ENCODE assay signal across 9 cellular contexts in genomic region chr11:112128483-112129121, GRCh38. TPM values are rescaled to one million over a fixed set of nuclear protein-coding genes. Genes with fewer than 3 reads are reported as not detected.
A peak's percentile ranks its signal among the peaks of the same experiment; 100 is the strongest.
DNase-seq lines count a peak whose midpoint lies in the region; ATAC-seq, FAIRE-seq and TF ChIP-seq lines count a peak whose summit lies in the region.
"Had no signal": no experiment of that assay in that cellular context is flagged by ENCODE, and none has a peak within 500 bp of the region (broad histone marks: within the 10 kb centered on the region; RNA-seq: fewer than 3 reads in every experiment).

No MANE protein-coding gene starts in this region.

- POLR2A ChIA-PET in A549 (lab: Yijun Ruan, JAX) = interaction anchor here (0.8 to 0.9 kb wide), 2 partner anchors 25 to 31 kb away, joined by 3 read pairs; no protein-coding TSS in a partner anchor
- POLR2A ChIA-PET in naive thymus-derived CD4-positive, alpha-beta T cell (lab: Charles Lee) = no interaction called here

- H3K27ac ChIP-seq in A549 = peak overlapping the region; percentile 62 to 69
- peak overlapping the region; percentile 51 for H3K27ac ChIP-seq in keratinocyte (ENCODE audit: control insufficient read depth, insufficient read depth, low read length)
- H3K27ac ChIP-seq in naive thymus-derived CD4-positive, alpha-beta T cell (ENCODE audit: low read depth, low read length) = no peak overlapping the region

- H3K27me3 Mint-ChIP-seq in naive thymus-derived CD4-positive, alpha-beta T cell = no peaks in the 10 kb centered on the region
- H3K27me3 Mint-ChIP-seq: central memory CD8-positive, alpha-beta T cell had no signal

- peaks cover 3% of the 10 kb centered on the region for H3K9me1 ChIP-seq in keratinocyte (ENCODE audit: control insufficient read depth, extremely low read depth, insufficient read depth, low read length)

- intact Hi-C loops in naive thymus-derived CD4-positive, alpha-beta T cell (cut with micrococcal nuclease) = no loop called here

- no peaks in the 10 kb centered on the region for H3K79me2 ChIP-seq in keratinocyte (ENCODE audit: control insufficient read depth, insufficient read depth, low read length)

- H3K4me2 ChIP-seq in A549 = peak overlapping the region; percentile 80
- peak overlapping the region; percentile 34 for H3K4me2 ChIP-seq in keratinocyte (ENCODE audit: control insufficient read depth, extremely low read depth, insufficient read depth, low read depth, low read length)

- no peaks in the 10 kb centered on the region for H4K20me1 ChIP-seq in keratinocyte (ENCODE audit: control insufficient read depth, extremely low read depth, insufficient read depth, low read length)

- H3K4me1 Mint-ChIP-seq in naive thymus-derived CD4-positive, alpha-beta T cell = peaks cover 0 to 9% (median 0%) of the 10 kb centered on the region in 7 donors

- H3K36me3 ChIP-seq in keratinocyte (ENCODE audit: control insufficient read depth in 2 of 2, extremely low read depth in 1 of 2, insufficient read depth in 2 of 2, low read length in 2 of 2) = no peaks in the 10 kb centered on the region
- no peaks in the 10 kb centered on the region for H3K36me3 ChIP-seq in naive thymus-derived CD4-positive, alpha-beta T cell (ENCODE audit: control insufficient read depth in 2 of 3, insufficient read depth in 3 of 3, low read length in 3 of 3)

- TF ChIP-seq RAD21 in A549 (conservative IDR thresholded peaks at IDR 0.05 in 1 of 2, IDR thresholded peaks at IDR 0.05 in 1 of 2) = no peak
- no peak for TF ChIP-seq RAD21 in Ishikawa (IDR thresholded peaks at IDR 0.05; ENCODE audit: low read depth)

- WGBS in A549 (ENCODE audit: missing lambda C conversion rate) = 6% methylated on average over 3 of the region's 3 CpGs

- FAIRE-seq in A549 (lab: Jason Lieb, UNC) = peak; percentile 91
- peak; percentile 91 for FAIRE-seq in keratinocyte (lab: Jason Lieb, UNC)

- no peaks in the 10 kb centered on the region for H3K9me3 Mint-ChIP-seq in naive thymus-derived CD4-positive, alpha-beta T cell
- H3K9me3 Mint-ChIP-seq: central memory CD8-positive, alpha-beta T cell had no signal

- no peak for TF ChIP-seq POLR2A in A549 (IDR thresholded peaks at IDR 0.05; ENCODE audit: low read length)

- DNase-seq in A549 (ENCODE audit: low read depth in 1 of 2, low spot score in 1 of 2) = peak; percentile 66 to 76
- peak; percentile 18 for DNase-seq in T1000 (lab: John Stamatoyannopoulos, UW)
- DNase-seq in keratinocyte (ENCODE audit: low read depth, low spot score) = peak; percentile 38
- no peak for DNase-seq in NCI-H1930 (lab: John Stamatoyannopoulos, UW)
- DNase-seq in naive thymus-derived CD4-positive, alpha-beta T cell = no peak
- DNase-seq in GM19240 (ENCODE audit: insufficient read length, low spot score) = no peak

- TF ChIP-seq EP300 in A549 (IDR thresholded peaks at IDR 0.05) (no peak), Ishikawa (IDR thresholded peaks at IDR 0.05; ENCODE audit: borderline replicate concordance) (no peak)

- CTCF ChIA-PET in A549 (lab: Yijun Ruan, JAX) = interaction anchor here (1.0 to 5.7 kb wide), 3 partner anchors 15 to 47 kb away, joined by 5 to 18 read pairs (median 7); partner anchors contain the start of gene BCO2
- CTCF ChIA-PET in naive thymus-derived CD4-positive, alpha-beta T cell (lab: Charles Lee) = interaction anchor here (1.3 kb wide), 1 partner anchor 19 kb away, joined by 5 read pairs; no protein-coding TSS in a partner anchor

- no peak overlapping the region for H3K27ac Mint-ChIP-seq in naive thymus-derived CD4-positive, alpha-beta T cell

- no peak overlapping the region for H2AFZ ChIP-seq in keratinocyte (ENCODE audit: control insufficient read depth, low read length)

- peaks cover 0 to 18% (median 8%) of the 10 kb centered on the region in 5 donors for H3K36me3 Mint-ChIP-seq in naive thymus-derived CD4-positive, alpha-beta T cell

- H3K9ac ChIP-seq in keratinocyte (ENCODE audit: control insufficient read depth, extremely low read depth, insufficient read depth, low read length) = peak overlapping the region; percentile 3

- no peak overlapping the region for H3K4me3 ChIP-seq in A549
- no peak overlapping the region for H3K4me3 ChIP-seq in keratinocyte (ENCODE audit: control insufficient read depth in 2 of 3, extremely low read depth in 1 of 3, insufficient read depth in 2 of 3, low read depth in 1 of 3, low read length in 3 of 3)
- H3K4me3 ChIP-seq in naive thymus-derived CD4-positive, alpha-beta T cell (ENCODE audit: low read length) = no peak overlapping the region

- TF ChIP-seq CTCF in A549 (IDR thresholded peaks at IDR 0.05) (no peak), keratinocyte (optimal IDR thresholded peaks at IDR 0.05 in 1 of 3, IDR thresholded peaks at IDR 0.05 in 1 of 3, conservative IDR thresholded peaks at IDR 0.05 in 1 of 3; ENCODE audit: extremely low read depth in 1 of 3, insufficient read depth in 2 of 3, low read length in 3 of 3) (no peak)

- H3K27me3 ChIP-seq in keratinocyte (ENCODE audit: control insufficient read depth, extremely low read depth, insufficient read depth, low read length) = no peaks in the 10 kb centered on the region
- no peaks in the 10 kb centered on the region for H3K27me3 ChIP-seq in naive thymus-derived CD4-positive, alpha-beta T cell (ENCODE audit: control insufficient read depth in 2 of 2, insufficient read depth in 2 of 2, low read length in 2 of 2)

- H3K9me3 ChIP-seq in A549 = no peaks in the 10 kb centered on the region
- H3K9me3 ChIP-seq in keratinocyte (ENCODE audit: control insufficient read depth, low read depth, low read length) = no peaks in the 10 kb centered on the region
- H3K9me3 ChIP-seq in naive thymus-derived CD4-positive, alpha-beta T cell (ENCODE audit: control insufficient read depth in 2 of 3, low read length in 3 of 3) = no peaks in the 10 kb centered on the region

- H3K4me1 ChIP-seq in A549 (peaks cover 20% of the 10 kb centered on the region), keratinocyte (ENCODE audit: control insufficient read depth, extremely low read depth, insufficient read depth, low read length) (peaks cover 30% of the 10 kb centered on the region)
- H3K4me1 ChIP-seq in naive thymus-derived CD4-positive, alpha-beta T cell (ENCODE audit: control insufficient read depth in 2 of 2, insufficient read depth in 2 of 2, low read length in 2 of 2) = no peaks in the 10 kb centered on the region

- H3K4me3 Mint-ChIP-seq in naive thymus-derived CD4-positive, alpha-beta T cell = no peak overlapping the region
- H3K4me3 Mint-ChIP-seq: central memory CD8-positive, alpha-beta T cell had no signal

- peak; percentile 91 to 95 for ATAC-seq in A549
- no peak for ATAC-seq in naive thymus-derived CD4-positive, alpha-beta T cell
- ATAC-seq in GM21423 (IDR thresholded peaks at IDR 0.05; ENCODE audit: unreplicated experiment) = no peak

- dilution Hi-C loops in keratinocyte (cut with MboI; ENCODE audit: extremely low pct_ligation_motif_present, low sequenced_read_pairs) = no loop called here

RNA-seq across cellular contexts. Expression of gene IL18, which starts 35.3 kb away (rescaled TPM):
- polyA plus RNA-seq in A549 (2011; rRNA removed) = 87.1 and 95.5 TPM in 2 replicates
- 35.4 and 37.2 TPM in 2 replicates for polyA plus RNA-seq in A549 (2012; cell fraction: cytosol; rRNA removed)
- polyA plus RNA-seq in A549 (2012; cell fraction: nucleus; rRNA removed) = 10.9 and 18.7 TPM in 2 replicates
- polyA plus RNA-seq in A549 (2017; fragmentation: RNase III; extraction: RNeasy Plus Mini Kit Qiagen cat#74134 plus additional on column Dnase treatment) = 114 to 122 TPM (median 119 TPM) in 3 replicates
- polyA minus RNA-seq in A549 (2011; rRNA and poly(A)+ RNA removed) = 22.6 and 26.6 TPM in 2 replicates
- polyA plus RNA-seq in keratinocyte = 117 to 205 TPM (median 161 TPM) in 3 replicates
- 793 TPM for polyA plus RNA-seq in keratinocyte (2011; ENCODE audit: low read depth)
- polyA plus RNA-seq in keratinocyte (2011; cell fraction: cytosol; rRNA removed) = 162 and 291 TPM in 2 replicates
- 146 and 197 TPM in 2 replicates for polyA plus RNA-seq in keratinocyte (2011; cell fraction: nucleus; rRNA removed)
- polyA plus RNA-seq in keratinocyte (2012; ENCODE audit: low replicate concordance) = 120 and 252 TPM in 2 replicates
- polyA minus RNA-seq in keratinocyte = 22.3 to 75.6 TPM (median 54.2 TPM) in 3 replicates
- 69.1 TPM for polyA minus RNA-seq in keratinocyte (2011; cell fraction: cytosol; rRNA and poly(A)+ RNA removed)
- polyA minus RNA-seq in keratinocyte (2011; cell fraction: nucleus; rRNA and poly(A)+ RNA removed) = 35.8 and 62.9 TPM in 2 replicates
- total RNA-seq in naive thymus-derived CD4-positive, alpha-beta T cell = 1 to 10 TPM in 1 of 5 experiments, under 1 TPM in 3, not detected in 1; 0.32 to 8.3 (median 0.72) TPM
- not detected for polyA plus RNA-seq in naive thymus-derived CD4-positive, alpha-beta T cell

RNA-seq across cellular contexts. Expression of gene TEX12, which starts 38.6 kb away (rescaled TPM):
- polyA plus RNA-seq in A549 (2011; rRNA removed) (not detected in 2 replicates), A549 (2017; fragmentation: RNase III; extraction: RNeasy Plus Mini Kit Qiagen cat#74134 plus additional on column Dnase treatment) (not detected in 3 replicates), keratinocyte (not detected in 3 replicates)
- polyA plus RNA-seq in A549 (2012; cell fraction: cytosol; rRNA removed) = not detected in 2 replicates
- not detected in 2 replicates for polyA plus RNA-seq in A549 (2012; cell fraction: nucleus; rRNA removed)
- not detected in 2 replicates for polyA minus RNA-seq in A549 (2011; rRNA and poly(A)+ RNA removed)
- 0.47 TPM for polyA plus RNA-seq in keratinocyte (2011; ENCODE audit: low read depth)
- not detected in 2 replicates for polyA plus RNA-seq in keratinocyte (2011; cell fraction: cytosol; rRNA removed)
- not detected in 2 replicates for polyA plus RNA-seq in keratinocyte (2011; cell fraction: nucleus; rRNA removed)
- polyA plus RNA-seq in keratinocyte (2012; ENCODE audit: low replicate concordance) = 1.4 TPM in 1 of 2 replicates, not detected in the other
- polyA minus RNA-seq in keratinocyte = not detected in 3 replicates
- not detected for polyA minus RNA-seq in keratinocyte (2011; cell fraction: cytosol; rRNA and poly(A)+ RNA removed)
- not detected in 2 replicates for polyA minus RNA-seq in keratinocyte (2011; cell fraction: nucleus; rRNA and poly(A)+ RNA removed)
- total RNA-seq in naive thymus-derived CD4-positive, alpha-beta T cell = under 1 TPM in 3 of 5 experiments, not detected in 2; 0.46 to 0.86 (median 0.80) TPM
- polyA plus RNA-seq in naive thymus-derived CD4-positive, alpha-beta T cell = not detected

RNA-seq across cellular contexts. Expression of gene SDHD, which starts 41.9 kb away (rescaled TPM):
- polyA plus RNA-seq in A549 (2011; rRNA removed) (86.3 and 122 TPM in 2 replicates), A549 (2017; fragmentation: RNase III; extraction: RNeasy Plus Mini Kit Qiagen cat#74134 plus additional on column Dnase treatment) (91.5 to 94.5 TPM (median 94.1 TPM) in 3 replicates), keratinocyte (101 to 126 TPM (median 121 TPM) in 3 replicates)
- 168 and 181 TPM in 2 replicates for polyA plus RNA-seq in A549 (2012; cell fraction: cytosol; rRNA removed)
- 105 and 129 TPM in 2 replicates for polyA plus RNA-seq in A549 (2012; cell fraction: nucleus; rRNA removed)
- polyA minus RNA-seq in A549 (2011; rRNA and poly(A)+ RNA removed) = 159 and 229 TPM in 2 replicates
- 13.8 TPM for polyA plus RNA-seq in keratinocyte (2011; ENCODE audit: low read depth)
- polyA plus RNA-seq in keratinocyte (2011; cell fraction: cytosol; rRNA removed) = 112 and 120 TPM in 2 replicates
- polyA plus RNA-seq in keratinocyte (2011; cell fraction: nucleus; rRNA removed) = 92.5 and 93.9 TPM in 2 replicates
- 74.3 and 78.7 TPM in 2 replicates for polyA plus RNA-seq in keratinocyte (2012; ENCODE audit: low replicate concordance)
- 171 to 255 TPM (median 235 TPM) in 3 replicates for polyA minus RNA-seq in keratinocyte
- 47.4 TPM for polyA minus RNA-seq in keratinocyte (2011; cell fraction: cytosol; rRNA and poly(A)+ RNA removed)
- polyA minus RNA-seq in keratinocyte (2011; cell fraction: nucleus; rRNA and poly(A)+ RNA removed) = 20.9 and 25.8 TPM in 2 replicates
- 10 to 100 TPM; 39.6 to 84.4 (median 65.8) TPM for total RNA-seq in naive thymus-derived CD4-positive, alpha-beta T cell
- 100 to 1,000 TPM; 188 to 211 TPM for polyA plus RNA-seq in naive thymus-derived CD4-positive, alpha-beta T cell

RNA-seq across cellular contexts. Expression of gene TIMM8B, which starts 42.0 kb away (rescaled TPM):
- polyA plus RNA-seq in A549 (2011; rRNA removed) (84.5 and 126 TPM in 2 replicates), A549 (2017; fragmentation: RNase III; extraction: RNeasy Plus Mini Kit Qiagen cat#74134 plus additional on column Dnase treatment) (85.3 to 94.0 TPM (median 87.6 TPM) in 3 replicates), keratinocyte (91.7 to 151 TPM (median 126 TPM) in 3 replicates)
- 138 and 171 TPM in 2 replicates for polyA plus RNA-seq in A549 (2012; cell fraction: cytosol; rRNA removed)
- 45.7 and 50.6 TPM in 2 replicates for polyA plus RNA-seq in A549 (2012; cell fraction: nucleus; rRNA removed)
- polyA minus RNA-seq in A549 (2011; rRNA and poly(A)+ RNA removed) = 18.1 and 20.9 TPM in 2 replicates
- polyA plus RNA-seq in keratinocyte (2011; ENCODE audit: low read depth) = 34.7 TPM
- 102 and 111 TPM in 2 replicates for polyA plus RNA-seq in keratinocyte (2011; cell fraction: cytosol; rRNA removed)
- 31.0 and 32.2 TPM in 2 replicates for polyA plus RNA-seq in keratinocyte (2011; cell fraction: nucleus; rRNA removed)
- 56.7 and 97.6 TPM in 2 replicates for polyA plus RNA-seq in keratinocyte (2012; ENCODE audit: low replicate concordance)
- polyA minus RNA-seq in keratinocyte = 36.8 to 46.5 TPM (median 42.5 TPM) in 3 replicates
- polyA minus RNA-seq in keratinocyte (2011; cell fraction: cytosol; rRNA and poly(A)+ RNA removed) = 24.2 TPM
- 7.5 TPM in 2 replicates for polyA minus RNA-seq in keratinocyte (2011; cell fraction: nucleus; rRNA and poly(A)+ RNA removed)
- total RNA-seq in naive thymus-derived CD4-positive, alpha-beta T cell = 10 to 100 TPM; 15.5 to 61.1 (median 24.3) TPM
- 10 to 100 TPM; 42.6 to 71.4 TPM for polyA plus RNA-seq in naive thymus-derived CD4-positive, alpha-beta T cell

RNA-seq across cellular contexts. Expression of gene BCO2, which starts 46.7 kb away (rescaled TPM):
- polyA plus RNA-seq in A549 (2011; rRNA removed) (1.9 and 2.1 TPM in 2 replicates), A549 (2017; fragmentation: RNase III; extraction: RNeasy Plus Mini Kit Qiagen cat#74134 plus additional on column Dnase treatment) (0.79 to 1.8 TPM (median 1.3 TPM) in 3 replicates), keratinocyte (0.37 to 0.51 TPM (median 0.40 TPM) in 3 replicates)
- 0.25 and 0.28 TPM in 2 replicates for polyA plus RNA-seq in A549 (2012; cell fraction: cytosol; rRNA removed)
- polyA plus RNA-seq in A549 (2012; cell fraction: nucleus; rRNA removed) = 0.47 and 0.49 TPM in 2 replicates
- polyA minus RNA-seq in A549 (2011; rRNA and poly(A)+ RNA removed) = 0.58 and 0.63 TPM in 2 replicates
- polyA plus RNA-seq in keratinocyte (2011; ENCODE audit: low read depth) = 43.7 TPM
- polyA plus RNA-seq in keratinocyte (2011; cell fraction: cytosol; rRNA removed) = 0.22 TPM in 1 of 2 replicates, not detected in the other
- 1.1 and 1.6 TPM in 2 replicates for polyA plus RNA-seq in keratinocyte (2011; cell fraction: nucleus; rRNA removed)
- polyA plus RNA-seq in keratinocyte (2012; ENCODE audit: low replicate concordance) = 0.45 and 22.2 TPM in 2 replicates
- polyA minus RNA-seq in keratinocyte = 0.10 to 0.42 TPM in 2 of 3 replicates, not detected in the other
- not detected for polyA minus RNA-seq in keratinocyte (2011; cell fraction: cytosol; rRNA and poly(A)+ RNA removed)
- polyA minus RNA-seq in keratinocyte (2011; cell fraction: nucleus; rRNA and poly(A)+ RNA removed) = 0.95 and 1.1 TPM in 2 replicates
- total RNA-seq in naive thymus-derived CD4-positive, alpha-beta T cell = 1 to 10 TPM; 1.5 to 3.8 (median 2.0) TPM
- under 1 TPM in 1 of 2 donors, not detected in 1; 0.12 TPM for polyA plus RNA-seq in naive thymus-derived CD4-positive, alpha-beta T cell

Comparison
In these comparisons a context has a peak if more than half of its experiments do, and no peak if none do; other contexts are left out.
1. ATAC-seq: peak in A549 (2 of 2); none in naive thymus-derived CD4-positive, alpha-beta T cell (single experiment) and GM21423 (single experiment).
2. DNase-seq: peak in A549 (2 of 2), T1000 (single experiment) and keratinocyte (single experiment); none in NCI-H1930 (0 of 2), naive thymus-derived CD4-positive, alpha-beta T cell (0 of 9) and GM19240 (single experiment).
3. RNA of gene IL18, which starts 35.3 kb away (polyA plus RNA-seq): 117 to 793 TPM in keratinocyte and 10.9 to 122 TPM in A549; not detected in naive thymus-derived CD4-positive, alpha-beta T cell; every median in the first group is over 10 times any median in the second.